In the genomic region with DNA sequence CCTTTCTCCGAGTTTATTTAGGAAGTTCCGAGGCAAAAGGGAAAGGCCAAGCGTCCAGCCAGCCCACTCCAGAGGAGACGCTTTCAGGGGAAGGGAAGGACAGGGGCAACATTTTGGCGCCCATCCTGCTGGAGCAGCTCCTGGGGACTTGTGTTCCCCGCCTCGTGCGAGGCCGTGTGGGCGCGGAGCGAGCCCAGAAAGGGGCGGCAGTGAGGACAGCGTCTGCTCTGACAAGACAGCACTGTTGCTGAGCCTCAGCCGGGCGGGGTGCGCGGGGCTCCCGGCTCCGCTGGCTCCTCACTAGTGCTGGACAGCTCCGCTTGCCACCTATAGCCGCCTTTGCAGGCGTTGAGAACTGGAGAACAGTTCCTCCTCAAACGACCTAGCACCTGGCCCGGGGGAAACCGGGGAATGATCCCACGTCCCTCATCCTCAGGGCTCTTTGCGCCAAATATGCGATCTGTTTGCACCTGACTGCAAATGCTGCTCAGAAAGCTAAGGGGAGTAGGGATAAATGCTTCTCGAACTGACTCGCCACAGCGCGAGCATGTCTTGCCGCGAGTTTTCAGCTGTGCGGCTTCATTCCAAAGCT, we compare ENCODE assay signal across 9 cellular contexts. TPM values are rescaled to one million over a fixed set of nuclear protein-coding genes. Genes with fewer than 3 reads are reported as not detected.
A peak's percentile ranks its signal among the peaks of the same experiment; 100 is the strongest.
DNase-seq lines count a peak whose midpoint lies in the region; ATAC-seq and TF ChIP-seq lines count a peak whose summit lies in the region.
"Had no signal": no experiment of that assay in that cellular context is flagged by ENCODE, and none has a peak within 500 bp of the region (broad histone marks: within the 10 kb centered on the region; RNA-seq: fewer than 3 reads in every experiment).

No MANE protein-coding gene starts in this region.

- peaks cover 10% of the 10 kb centered on the region for H3K4me1 ChIP-seq in mammary epithelial cell (ENCODE audit: insufficient read depth, low read length)
- H3K4me1 ChIP-seq in iPS-18a (ENCODE audit: control insufficient read depth, low read depth, low read length), result no peaks in the 10 kb centered on the region
- H3K4me1 ChIP-seq in skeletal muscle satellite cell (ENCODE audit: control insufficient read depth, insufficient read depth, low read length), result peaks cover 9% of the 10 kb centered on the region

- no peak for ATAC-seq in GM18858 (IDR thresholded peaks at IDR 0.05; ENCODE audit: unreplicated experiment)

- H3K9me3 ChIP-seq in mammary epithelial cell (replicated peaks; ENCODE audit: insufficient read depth, low read length), result no peaks in the 10 kb centered on the region
- H3K9me3 ChIP-seq in iPS-18a (ENCODE audit: control insufficient read depth, low read depth, low read length), result no peaks in the 10 kb centered on the region
- H3K9me3 ChIP-seq in skeletal muscle satellite cell (replicated peaks; ENCODE audit: low read length), result no peaks in the 10 kb centered on the region

- no peaks in the 10 kb centered on the region for H3K79me2 ChIP-seq in mammary epithelial cell (ENCODE audit: insufficient read depth, low read length)

- no peak overlapping the region for H3K27ac ChIP-seq in mammary epithelial cell (ENCODE audit: insufficient read depth, low read depth, low read length)
- H3K27ac ChIP-seq in iPS-18a (ENCODE audit: low read length), result no peak overlapping the region
- H3K27ac ChIP-seq: C4-2B had no signal

- no TSS peak for BruUV-seq in mammary epithelial cell (replicated peaks; lab: Mats Ljungman, UMichigan)

- peak; percentile 58 to 84 (median 79) for DNase-seq in NCI-H1417 (lab: John Stamatoyannopoulos, UW)
- no peak for DNase-seq in NCI-H1417 treated with DMSO at 0.1 percent for 48 hours (lab: John Stamatoyannopoulos, UW)
- peak; percentile 53 for DNase-seq in NCI-H460 (ENCODE audit: extremely low read depth, low read depth)
- DNase-seq in mammary epithelial cell, result peak; percentile 53
- no peak for DNase-seq in stimulated activated CD4-positive, alpha-beta T cell treated with anti-CD3 and anti-CD28 coated beads, Interleukin-4, amount 100 ng/mL, for 4 hours

- H3K27me3 ChIP-seq in mammary epithelial cell (ENCODE audit: insufficient read depth, low read length) (peaks cover 35% of the 10 kb centered on the region), iPS-18a (ENCODE audit: control insufficient read depth, insufficient read depth, low read length) (peaks cover 26% of the 10 kb centered on the region), skeletal muscle satellite cell (ENCODE audit: control insufficient read depth, insufficient read depth, low read length) (peaks cover 71% of the 10 kb centered on the region)

- H3K4me3 ChIP-seq in mammary epithelial cell (replicated peaks in 1 of 3; ENCODE audit: insufficient read depth in 1 of 3, low read depth in 2 of 3, low read length in 3 of 3) (no peak overlapping the region), iPS-18a (ENCODE audit: low read length) (peak overlapping the region; percentile 62), skeletal muscle satellite cell (ENCODE audit: low read length) (peak overlapping the region; percentile 72)

- no peak overlapping the region for H2AFZ ChIP-seq in mammary epithelial cell (ENCODE audit: low read depth, low read length)

- in situ Hi-C loops in mammary epithelial cell (cut with MboI; ENCODE audit: low sequenced_read_pairs in 2 of 2), result no loop called here

- H3K36me3 ChIP-seq in mammary epithelial cell (ENCODE audit: insufficient read depth, low read length) (no peaks in the 10 kb centered on the region), iPS-18a (ENCODE audit: control insufficient read depth, low read depth, low read length) (no peaks in the 10 kb centered on the region), skeletal muscle satellite cell (ENCODE audit: insufficient read depth, low read length) (no peaks in the 10 kb centered on the region)

- intact Hi-C loops in mammary epithelial cell (cut with micrococcal nuclease), result no loop called here

- dilution Hi-C loops in mammary epithelial cell (cut with HindIII; ENCODE audit: low sequenced_read_pairs), result no loop called here

- CTCF ChIA-PET in mammary epithelial cell (lab: Charles Lee; ENCODE audit: low non-redundant PET), result no interaction called here

- H3K4me2 ChIP-seq in mammary epithelial cell (ENCODE audit: insufficient read depth, low read depth, low read length) (peak overlapping the region; percentile 48), skeletal muscle satellite cell (ENCODE audit: low read length) (peak overlapping the region; percentile 94)

- no peak overlapping the region for H3K9ac ChIP-seq in mammary epithelial cell (ENCODE audit: insufficient read depth, low read length)
- H3K9ac ChIP-seq in iPS-18a (ENCODE audit: low read length), result no peak overlapping the region
- H3K9ac ChIP-seq in skeletal muscle satellite cell (ENCODE audit: low read depth, low read length), result no peak overlapping the region

- peaks cover 3% of the 10 kb centered on the region for H4K20me1 ChIP-seq in mammary epithelial cell (ENCODE audit: insufficient read depth, low read length)

- no peak for TF ChIP-seq CTCF in mammary epithelial cell (conservative IDR thresholded peaks at IDR 0.05 in 1 of 2, IDR thresholded peaks at IDR 0.05 in 1 of 2; ENCODE audit: extremely low read depth in 1 of 2, insufficient read depth in 1 of 2, low read depth in 1 of 2, low read length in 2 of 2)

- 22% methylated on average over 17 of the region's 36 CpGs for WGBS in mammary epithelial cell (ENCODE audit: low coverage, missing lambda C conversion rate)

RNA-seq across cellular contexts. Expression of a gene that starts 0.7 kb away (rescaled TPM):
- total RNA-seq in NCI-H460 (2014; rRNA removed; shearing (Covaris generic)), result 2.3 and 2.5 TPM in 2 replicates
- polyA plus RNA-seq in NCI-H460 (2014; cell fraction: nucleus; rRNA removed), result 0.47 and 0.57 TPM in 2 replicates
- total RNA-seq in mammary epithelial cell, result under 1 TPM in 1 of 2 donors, not detected in 1; 0.17 TPM
- not detected for polyA plus RNA-seq in mammary epithelial cell
- not detected for polyA minus RNA-seq in mammary epithelial cell
- total RNA-seq in skeletal muscle satellite cell (2012; rRNA removed), result 1.3 and 2.2 TPM in 2 replicates

Comparison
In these comparisons a context has a peak if more than half of its experiments do, and no peak if none do; other contexts are left out.
1. DNase-seq: peak in NCI-H1417 (3 of 3), NCI-H460 (single experiment) and mammary epithelial cell (single experiment); none in NCI-H1417 treated with DMSO at 0.1 percent for 48 hours (single experiment) and stimulated activated CD4-positive, alpha-beta T cell treated with anti-CD3 and anti-CD28 coated beads, Interleukin-4, amount 100 ng/mL, for 4 hours (0 of 2).
2. H3K4me3 ChIP-seq: peak in iPS-18a (single experiment) and skeletal muscle satellite cell (single experiment); none in mammary epithelial cell (0 of 3).